9 cellular contexts compared by ENCODE assay signal in the genomic region with DNA sequence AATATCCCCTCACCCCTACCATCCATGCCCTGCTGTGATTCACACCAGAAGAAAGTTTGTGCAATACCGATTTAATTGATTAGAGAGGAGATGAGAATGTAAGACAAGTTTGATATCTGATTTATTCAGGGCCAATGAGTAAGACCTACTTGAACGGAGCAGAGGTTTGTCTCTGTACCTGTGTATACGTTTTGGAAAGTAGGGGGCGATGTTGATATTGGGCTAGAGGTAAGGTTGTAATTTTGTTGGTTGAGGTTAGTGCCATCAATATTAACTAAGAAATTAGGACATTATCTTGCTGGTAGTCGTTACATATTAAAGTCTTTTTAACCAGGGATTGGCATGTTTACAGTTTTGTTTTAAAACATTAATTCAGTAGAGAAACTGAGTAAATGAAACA. TPM values are rescaled to one million over a fixed set of nuclear protein-coding genes. Genes with fewer than 3 reads are reported as not detected.
A peak's percentile ranks its signal among the peaks of the same experiment; 100 is the strongest.
DNase-seq lines count a peak whose midpoint lies in the region; TF ChIP-seq lines count a peak whose summit lies in the region.
"Had no signal": no experiment of that assay in that cellular context is flagged by ENCODE, and none has a peak within 500 bp of the region (broad histone marks: within the 10 kb centered on the region; RNA-seq: fewer than 3 reads in every experiment).

No MANE protein-coding gene starts in this region.

- H3K27ac ChIP-seq in effector memory CD4-positive, alpha-beta T cell (ENCODE audit: insufficient read depth, low read length, poor library complexity, severe bottlenecking) = no peak overlapping the region

- H3K4me1 Mint-ChIP-seq in neural crest cell = no peaks in the 10 kb centered on the region
- H3K4me1 Mint-ChIP-seq: central memory CD8-positive, alpha-beta T cell had no signal

- in situ Hi-C loops in T47D (cut with HindIII; ENCODE audit: low pct_unique_long_range_greater_than_20kb, low sequenced_read_pairs) = no loop called here

- no peaks in the 10 kb centered on the region for H3K9me3 ChIP-seq in effector memory CD4-positive, alpha-beta T cell (ENCODE audit: control insufficient read depth, low read length)

- H3K4me3 ChIP-seq in effector memory CD4-positive, alpha-beta T cell (ENCODE audit: insufficient read depth, low read depth, low read length, poor library complexity, severe bottlenecking) = no peak overlapping the region

- no peaks in the 10 kb centered on the region for H3K9me3 Mint-ChIP-seq in neural crest cell
- H3K9me3 Mint-ChIP-seq: central memory CD8-positive, alpha-beta T cell had no signal

- peak; percentile 30 for DNase-seq in NCI-H146 (lab: John Stamatoyannopoulos, UW)
- DNase-seq in NCI-H146 treated with DMSO at 0.1 percent for 48 hours (lab: John Stamatoyannopoulos, UW; ENCODE audit: unreplicated experiment) = no peak
- peak; percentile 20 for DNase-seq in M059J (ENCODE audit: low read depth)
- DNase-seq in T47D (ENCODE audit: low read depth in 1 of 2, low spot score in 1 of 2) = peak; percentile 10 to 51
- DNase-seq in neural crest cell (ENCODE audit: low read depth, low spot score) = no peak
- no peak for DNase-seq in T1000 (lab: John Stamatoyannopoulos, UW)
- DNase-seq in globus pallidus (ENCODE audit: low spot score) = no peak
- no peak for DNase-seq in effector memory CD4-positive, alpha-beta T cell

- H3K4me1 ChIP-seq in effector memory CD4-positive, alpha-beta T cell (ENCODE audit: control insufficient read depth, insufficient read depth, low read length, poor library complexity, severe bottlenecking) = no peaks in the 10 kb centered on the region

- no peak overlapping the region for H3K4me3 Mint-ChIP-seq in neural crest cell
- H3K4me3 Mint-ChIP-seq: central memory CD8-positive, alpha-beta T cell had no signal

- H3K27ac Mint-ChIP-seq in neural crest cell (ENCODE audit: unreplicated experiment) = no peak overlapping the region

- no peaks in the 10 kb centered on the region for H3K27me3 ChIP-seq in effector memory CD4-positive, alpha-beta T cell (replicated peaks; ENCODE audit: control insufficient read depth, insufficient read depth, low read length, poor library complexity, severe bottlenecking)

- TF ChIP-seq CTCF in neural crest cell (conservative IDR thresholded peaks at IDR 0.05) = peak; percentile 57

- peaks cover 7% of the 10 kb centered on the region for H3K36me3 Mint-ChIP-seq in neural crest cell (ENCODE audit: low read depth)

- no peaks in the 10 kb centered on the region for H3K27me3 Mint-ChIP-seq in neural crest cell (ENCODE audit: low read depth)
- H3K27me3 Mint-ChIP-seq: central memory CD8-positive, alpha-beta T cell had no signal

- no peaks in the 10 kb centered on the region for H3K36me3 ChIP-seq in effector memory CD4-positive, alpha-beta T cell (ENCODE audit: control insufficient read depth, insufficient read depth, low read length)

RNA-seq across cellular contexts. Expression of a gene that starts 20.5 kb away (rescaled TPM):
- total RNA-seq in M059J (2014; rRNA removed; shearing (Covaris generic)) = 8.3 and 9.3 TPM in 2 replicates
- total RNA-seq in neural crest cell = 4.0 and 4.2 TPM in 2 replicates

RNA-seq across cellular contexts. Expression of a gene that starts 20.7 kb away (rescaled TPM):
- total RNA-seq in M059J (2014; rRNA removed; shearing (Covaris generic)) = 25.0 and 28.5 TPM in 2 replicates
- total RNA-seq in neural crest cell = 45.1 and 47.2 TPM in 2 replicates

RNA-seq across cellular contexts. Expression of a gene that starts 38.6 kb away (rescaled TPM):
- total RNA-seq in M059J (2014; rRNA removed; shearing (Covaris generic)) = 0.32 and 0.37 TPM in 2 replicates
- 1.2 and 1.4 TPM in 2 replicates for total RNA-seq in neural crest cell

Comparison
In these comparisons a context has a peak if more than half of its experiments do, and no peak if none do; other contexts are left out.
1. DNase-seq: peak in NCI-H146 (single experiment), M059J (single experiment) and T47D (2 of 2); none in NCI-H146 treated with DMSO at 0.1 percent for 48 hours (single experiment), neural crest cell (single experiment), T1000 (single experiment), globus pallidus (single experiment) and effector memory CD4-positive, alpha-beta T cell (0 of 3).